Comparison of ENCODE assay signal across 8 cellular contexts in genomic region chr14:92686763-92687427, GRCh38.
A peak's percentile ranks its signal among the peaks of the same experiment; 100 is the strongest.
DNase-seq lines count a peak whose midpoint lies in the region; ATAC-seq and TF ChIP-seq lines count a peak whose summit lies in the region.

No MANE protein-coding gene starts in this region.

- in situ Hi-C loops in HAP-1 (cut with MboI; ENCODE audit: low sequenced_read_pairs) = loop anchor here (25.0 kb wide), 1 partner anchor 550 kb away; no protein-coding TSS in a partner anchor

- H3K9me3 Mint-ChIP-seq in Calu3 (ENCODE audit: low read depth, unreplicated experiment) = no peaks in the 10 kb centered on the region
- no peaks in the 10 kb centered on the region for H3K9me3 Mint-ChIP-seq in activated CD4-positive, alpha-beta T cell treated with anti-CD3 and anti-CD28 coated beads, Interleukin-2, amount 10 ng/mL, durations not matched to agents 24 days and 14 days

- peak; percentile 91 for DNase-seq in Calu3
- DNase-seq in HAP-1 (ENCODE audit: low spot score in 2 of 2) = peak; percentile 63 to 89
- peak; percentile 81 for DNase-seq in NCI-H2171 treated with DMSO at 0.1 percent for 48 hours (lab: John Stamatoyannopoulos, UW)
- DNase-seq in activated CD4-positive, alpha-beta T cell treated with anti-CD3 and anti-CD28 coated beads, Interleukin-2, amount 10 ng/mL, durations not matched to agents 24 days and 14 days = peak; percentile 92
- peak; percentile 96 for DNase-seq in ecto neural progenitor cell (ENCODE audit: low spot score)
- DNase-seq in lower lobe of right lung = peak; percentile 84
- peak in 2 of 3 experiments; percentile 33 to 59 for DNase-seq in stimulated activated CD4-positive, alpha-beta T cell treated with anti-CD3 and anti-CD28 coated beads, TNF-alpha, amount 100 ng/mL, for 24 hours (ENCODE audit: low read depth in 3 of 3)

- no peaks in the 10 kb centered on the region for H3K36me3 ChIP-seq in HAP-1 (replicated peaks)
- H3K36me3 ChIP-seq in lower lobe of right lung = peaks cover 66% of the 10 kb centered on the region

- peak; percentile 97 for TF ChIP-seq CTCF in Calu3 (IDR thresholded peaks at IDR 0.05; ENCODE audit: unreplicated experiment)
- TF ChIP-seq CTCF in lower lobe of right lung (IDR thresholded peaks at IDR 0.05) = peak; percentile 99

- intact Hi-C loops in Calu3 (cut with micrococcal nuclease; ENCODE audit: unreplicated experiment) (loop anchor here (10.0 kb wide), 1 partner anchor 98 kb away; no protein-coding TSS in a partner anchor), lower lobe of right lung (cut with DNase I) (no loop called here)
- intact Hi-C loops in activated CD4-positive, alpha-beta T cell treated with anti-CD3 and anti-CD28 coated beads, Interleukin-2, amount 10 ng/mL, durations not matched to agents 24 days and 14 days (cut with micrococcal nuclease) = no loop called here

- no peak overlapping the region for H3K4me3 Mint-ChIP-seq in Calu3 (ENCODE audit: low read depth, unreplicated experiment)
- H3K4me3 Mint-ChIP-seq in activated CD4-positive, alpha-beta T cell treated with anti-CD3 and anti-CD28 coated beads, Interleukin-2, amount 10 ng/mL, durations not matched to agents 24 days and 14 days = no peak overlapping the region

- ATAC-seq in lower lobe of right lung = peak; percentile 90 to 91
- ATAC-seq in HG03025 (IDR thresholded peaks at IDR 0.05; ENCODE audit: low FRiP score, unreplicated experiment) = no peak

- BruUV-seq in Calu3 (replicated peaks; lab: Mats Ljungman, UMichigan) = no TSS peak

- H3K9me3 ChIP-seq in HAP-1 (no peaks in the 10 kb centered on the region), lower lobe of right lung (no peaks in the 10 kb centered on the region)

- no peak overlapping the region for H3K4me3 ChIP-seq in HAP-1
- H3K4me3 ChIP-seq in lower lobe of right lung = peak overlapping the region; percentile 54

- H3K4me1 ChIP-seq in HAP-1 = no peaks in the 10 kb centered on the region
- H3K4me1 ChIP-seq in lower lobe of right lung = peaks cover 15% of the 10 kb centered on the region

- H3K27me3 ChIP-seq in HAP-1 (ENCODE audit: low read depth) = no peaks in the 10 kb centered on the region
- H3K27me3 ChIP-seq in lower lobe of right lung (ENCODE audit: low read depth) = no peaks in the 10 kb centered on the region

- no peak overlapping the region for H3K27ac ChIP-seq in lower lobe of right lung

- H3K4me1 Mint-ChIP-seq in Calu3 (ENCODE audit: low read depth, unreplicated experiment) = no peaks in the 10 kb centered on the region
- H3K4me1 Mint-ChIP-seq in activated CD4-positive, alpha-beta T cell treated with anti-CD3 and anti-CD28 coated beads, Interleukin-2, amount 10 ng/mL, durations not matched to agents 24 days and 14 days = no peaks in the 10 kb centered on the region

- H3K27ac Mint-ChIP-seq in Calu3 (ENCODE audit: unreplicated experiment) = no peak overlapping the region
- H3K27ac Mint-ChIP-seq in activated CD4-positive, alpha-beta T cell treated with anti-CD3 and anti-CD28 coated beads, Interleukin-2, amount 10 ng/mL, durations not matched to agents 24 days and 14 days = no peak overlapping the region

- CTCF ChIA-PET in Calu3 (lab: Charles Lee) = interaction anchor here (0.5 to 1.6 kb wide), 5 partner anchors 39 to 99 kb away, joined by 3 to 10 read pairs (median 4); partner anchors contain the start of gene LGMN

- H3K27me3 Mint-ChIP-seq in Calu3 (ENCODE audit: unreplicated experiment) = no peaks in the 10 kb centered on the region
- no peaks in the 10 kb centered on the region for H3K27me3 Mint-ChIP-seq in activated CD4-positive, alpha-beta T cell treated with anti-CD3 and anti-CD28 coated beads, Interleukin-2, amount 10 ng/mL, durations not matched to agents 24 days and 14 days

- H3K36me3 Mint-ChIP-seq in Calu3 (ENCODE audit: insufficient read depth, unreplicated experiment) = peaks cover 17% of the 10 kb centered on the region
- peaks cover 16% of the 10 kb centered on the region for H3K36me3 Mint-ChIP-seq in activated CD4-positive, alpha-beta T cell treated with anti-CD3 and anti-CD28 coated beads, Interleukin-2, amount 10 ng/mL, durations not matched to agents 24 days and 14 days (ENCODE audit: low read depth)

Comparison
In these comparisons a context has a peak if more than half of its experiments do, and no peak if none do; other contexts are left out.
1. DNase-seq: peak in every context shown above with its lines; median percentile 96 in ecto neural progenitor cell; 92 in activated CD4-positive, alpha-beta T cell treated with anti-CD3 and anti-CD28 coated beads, Interleukin-2, amount 10 ng/mL, durations not matched to agents 24 days and 14 days; 91 in Calu3; 84 in lower lobe of right lung; 81 in NCI-H2171 treated with DMSO at 0.1 percent for 48 hours; 76 in HAP-1; 46 in stimulated activated CD4-positive, alpha-beta T cell treated with anti-CD3 and anti-CD28 coated beads, TNF-alpha, amount 100 ng/mL, for 24 hours.